1 cellular context compared by ENCODE assay signal in the genomic region with DNA sequence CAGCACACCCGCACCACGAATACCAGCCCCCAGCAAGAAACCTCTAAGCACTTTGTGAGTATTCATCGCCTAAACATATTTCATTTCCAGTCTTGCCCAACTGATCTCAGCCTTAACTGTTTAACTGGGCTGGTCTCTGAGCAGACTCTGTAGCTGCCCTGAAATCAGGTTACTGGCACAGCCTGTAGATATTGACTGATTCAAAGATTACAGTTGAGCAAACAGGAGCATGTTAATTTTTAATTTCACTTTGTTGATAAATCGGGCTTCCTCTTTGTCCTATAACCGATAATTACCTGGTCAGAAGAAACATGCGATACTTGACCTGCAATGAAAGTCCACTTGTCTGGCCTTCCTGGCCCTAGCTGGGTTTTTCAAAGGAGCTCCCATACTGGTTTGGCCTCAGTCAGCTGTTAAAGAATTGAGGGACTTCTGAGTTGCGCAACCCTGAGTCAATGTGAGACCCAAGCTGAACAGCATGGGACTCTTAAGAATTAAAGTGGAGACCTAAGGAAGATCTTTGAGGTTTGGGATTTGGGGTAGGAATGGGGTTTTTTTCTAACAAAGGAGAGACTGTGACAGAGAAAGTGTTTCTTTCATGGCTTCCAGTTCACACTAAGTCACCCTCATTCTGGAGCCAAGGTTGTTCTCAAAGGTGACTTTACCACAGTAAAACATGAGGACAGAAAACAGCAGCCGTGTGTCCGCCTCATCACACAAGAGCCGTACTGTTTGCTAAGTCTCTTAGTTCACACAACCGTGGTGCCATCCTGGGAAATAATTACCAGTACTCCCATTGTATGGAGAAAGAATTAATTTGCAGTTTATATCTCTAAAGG.
TF ChIP-seq lines count a peak whose summit lies in the region.

No MANE protein-coding gene starts in this region.

TF ChIP-seq in HepG2, 621 proteins besides CTCF, POLR2A, EP300 and RAD21 (continued from another document and continues in another):
- no peak for TF ChIP-seq CBX1 (IDR thresholded peaks at IDR 0.05; ENCODE audit: low read depth)
- TF ChIP-seq SRY (CRISPR knock-in tag; IDR thresholded peaks at IDR 0.05): no peak
- TF ChIP-seq NR3C1 (CRISPR knock-in tag; IDR thresholded peaks at IDR 0.05): no peak
- TF ChIP-seq SNAPC2 (CRISPR knock-in tag; IDR thresholded peaks at IDR 0.05): no peak
- TF ChIP-seq, protein P1, sequence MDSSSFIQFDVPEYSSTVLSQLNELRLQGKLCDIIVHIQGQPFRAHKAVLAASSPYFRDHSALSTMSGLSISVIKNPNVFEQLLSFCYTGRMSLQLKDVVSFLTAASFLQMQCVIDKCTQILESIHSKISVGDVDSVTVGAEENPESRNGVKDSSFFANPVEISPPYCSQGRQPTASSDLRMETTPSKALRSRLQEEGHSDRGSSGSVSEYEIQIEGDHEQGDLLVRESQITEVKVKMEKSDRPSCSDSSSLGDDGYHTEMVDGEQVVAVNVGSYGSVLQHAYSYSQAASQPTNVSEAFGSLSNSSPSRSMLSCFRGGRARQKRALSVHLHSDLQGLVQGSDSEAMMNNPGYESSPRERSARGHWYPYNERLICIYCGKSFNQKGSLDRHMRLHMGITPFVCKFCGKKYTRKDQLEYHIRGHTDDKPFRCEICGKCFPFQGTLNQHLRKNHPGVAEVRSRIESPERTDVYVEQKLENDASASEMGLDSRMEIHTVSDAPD (CRISPR knock-in tag; IDR thresholded peaks at IDR 0.05): peak; percentile 38; the same call in 1 of the 2 replicates
- TF ChIP-seq ZNF121 (CRISPR knock-in tag; IDR thresholded peaks at IDR 0.05): no peak
- TF ChIP-seq, protein P2, sequence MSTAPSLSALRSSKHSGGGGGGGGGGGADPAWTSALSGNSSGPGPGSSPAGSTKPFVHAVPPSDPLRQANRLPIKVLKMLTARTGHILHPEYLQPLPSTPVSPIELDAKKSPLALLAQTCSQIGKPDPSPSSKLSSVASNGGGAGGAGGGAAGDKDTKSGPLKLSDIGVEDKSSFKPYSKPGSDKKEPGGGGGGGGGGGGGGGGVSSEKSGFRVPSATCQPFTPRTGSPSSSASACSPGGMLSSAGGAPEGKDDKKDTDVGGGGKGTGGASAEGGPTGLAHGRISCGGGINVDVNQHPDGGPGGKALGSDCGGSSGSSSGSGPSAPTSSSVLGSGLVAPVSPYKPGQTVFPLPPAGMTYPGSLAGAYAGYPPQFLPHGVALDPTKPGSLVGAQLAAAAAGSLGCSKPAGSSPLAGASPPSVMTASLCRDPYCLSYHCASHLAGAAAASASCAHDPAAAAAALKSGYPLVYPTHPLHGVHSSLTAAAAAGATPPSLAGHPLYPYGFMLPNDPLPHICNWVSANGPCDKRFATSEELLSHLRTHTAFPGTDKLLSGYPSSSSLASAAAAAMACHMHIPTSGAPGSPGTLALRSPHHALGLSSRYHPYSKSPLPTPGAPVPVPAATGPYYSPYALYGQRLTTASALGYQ (CRISPR knock-in tag; IDR thresholded peaks at IDR 0.05): peak; percentile 89
- TF ChIP-seq ZMYM4 (CRISPR knock-in tag; IDR thresholded peaks at IDR 0.05): peak; percentile 91
- TF ChIP-seq PCBP2 (optimal IDR thresholded peaks at IDR 0.05; ENCODE audit: low read depth, low read length, poor library complexity, severe bottlenecking): peak; percentile 39
- TF ChIP-seq, protein P3, sequence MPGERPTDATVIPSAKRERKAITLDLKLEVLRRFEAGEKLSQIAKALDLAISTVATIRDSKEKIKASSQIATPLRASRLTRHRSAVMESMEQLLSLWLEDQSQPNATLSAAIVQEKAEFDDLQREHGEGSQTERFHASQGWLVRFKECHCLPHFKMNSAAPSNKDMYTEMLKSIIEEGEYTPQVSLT (CRISPR knock-in tag; IDR thresholded peaks at IDR 0.05; ENCODE audit: borderline replicate concordance, low read depth): no peak
- no peak for TF ChIP-seq DNMT1 (CRISPR knock-in tag; IDR thresholded peaks at IDR 0.05)
- no peak for TF ChIP-seq TP53 (CRISPR knock-in tag; conservative IDR thresholded peaks at IDR 0.05)
- no peak; the same call in 1 of the 2 replicates for TF ChIP-seq TAF1 (CRISPR knock-in tag; IDR thresholded peaks at IDR 0.05)
- TF ChIP-seq ZNF773 (CRISPR knock-in tag; IDR thresholded peaks at IDR 0.05; ENCODE audit: borderline replicate concordance): no peak
- TF ChIP-seq NR2C2 (CRISPR knock-in tag; IDR thresholded peaks at IDR 0.05; ENCODE audit: borderline replicate concordance): peak; percentile 68; the same call in 1 of the 2 replicates
- TF ChIP-seq PHB2 (IDR thresholded peaks at IDR 0.05; ENCODE audit: partially characterized antibody): no peak
- TF ChIP-seq CHD4 (IDR thresholded peaks at IDR 0.05; ENCODE audit: borderline replicate concordance, low read length): peak; percentile 44; the same call in 1 of the 2 replicates
- TF ChIP-seq FOXA3 (CRISPR knock-in tag; IDR thresholded peaks at IDR 0.05): peak; percentile 95
- no peak for TF ChIP-seq AHR (CRISPR knock-in tag; IDR thresholded peaks at IDR 0.05)
- peak; percentile 77 for TF ChIP-seq SAP130 (CRISPR knock-in tag; IDR thresholded peaks at IDR 0.05; ENCODE audit: low read depth)
- TF ChIP-seq ZNF292 (CRISPR knock-in tag; IDR thresholded peaks at IDR 0.05; ENCODE audit: borderline replicate concordance, low read depth): 0 out of 2 replicates have a peak, but pooled peaks have one; percentile 28
- TF ChIP-seq RELA (CRISPR knock-in tag; IDR thresholded peaks at IDR 0.05): 0 out of 2 replicates have a peak, but pooled peaks have one; percentile 28
- peak; percentile 57 for TF ChIP-seq ZFY (CRISPR knock-in tag; IDR thresholded peaks at IDR 0.05)
- TF ChIP-seq MYNN (CRISPR knock-in tag; IDR thresholded peaks at IDR 0.05; ENCODE audit: low read depth): no peak
- no peak for TF ChIP-seq ZNF484 (CRISPR knock-in tag; IDR thresholded peaks at IDR 0.05; ENCODE audit: borderline replicate concordance, low read depth)
- TF ChIP-seq HNRNPH1 (optimal IDR thresholded peaks at IDR 0.05; ENCODE audit: low read depth, low read length): no peak
- peak; percentile 95 for TF ChIP-seq ISL2 (CRISPR knock-in tag; IDR thresholded peaks at IDR 0.05)
- no peak for TF ChIP-seq NCOA5 (CRISPR knock-in tag; IDR thresholded peaks at IDR 0.05)
- TF ChIP-seq ZNF101 (CRISPR knock-in tag; IDR thresholded peaks at IDR 0.05; ENCODE audit: borderline replicate concordance, low read depth): no peak
- TF ChIP-seq, protein P4, sequence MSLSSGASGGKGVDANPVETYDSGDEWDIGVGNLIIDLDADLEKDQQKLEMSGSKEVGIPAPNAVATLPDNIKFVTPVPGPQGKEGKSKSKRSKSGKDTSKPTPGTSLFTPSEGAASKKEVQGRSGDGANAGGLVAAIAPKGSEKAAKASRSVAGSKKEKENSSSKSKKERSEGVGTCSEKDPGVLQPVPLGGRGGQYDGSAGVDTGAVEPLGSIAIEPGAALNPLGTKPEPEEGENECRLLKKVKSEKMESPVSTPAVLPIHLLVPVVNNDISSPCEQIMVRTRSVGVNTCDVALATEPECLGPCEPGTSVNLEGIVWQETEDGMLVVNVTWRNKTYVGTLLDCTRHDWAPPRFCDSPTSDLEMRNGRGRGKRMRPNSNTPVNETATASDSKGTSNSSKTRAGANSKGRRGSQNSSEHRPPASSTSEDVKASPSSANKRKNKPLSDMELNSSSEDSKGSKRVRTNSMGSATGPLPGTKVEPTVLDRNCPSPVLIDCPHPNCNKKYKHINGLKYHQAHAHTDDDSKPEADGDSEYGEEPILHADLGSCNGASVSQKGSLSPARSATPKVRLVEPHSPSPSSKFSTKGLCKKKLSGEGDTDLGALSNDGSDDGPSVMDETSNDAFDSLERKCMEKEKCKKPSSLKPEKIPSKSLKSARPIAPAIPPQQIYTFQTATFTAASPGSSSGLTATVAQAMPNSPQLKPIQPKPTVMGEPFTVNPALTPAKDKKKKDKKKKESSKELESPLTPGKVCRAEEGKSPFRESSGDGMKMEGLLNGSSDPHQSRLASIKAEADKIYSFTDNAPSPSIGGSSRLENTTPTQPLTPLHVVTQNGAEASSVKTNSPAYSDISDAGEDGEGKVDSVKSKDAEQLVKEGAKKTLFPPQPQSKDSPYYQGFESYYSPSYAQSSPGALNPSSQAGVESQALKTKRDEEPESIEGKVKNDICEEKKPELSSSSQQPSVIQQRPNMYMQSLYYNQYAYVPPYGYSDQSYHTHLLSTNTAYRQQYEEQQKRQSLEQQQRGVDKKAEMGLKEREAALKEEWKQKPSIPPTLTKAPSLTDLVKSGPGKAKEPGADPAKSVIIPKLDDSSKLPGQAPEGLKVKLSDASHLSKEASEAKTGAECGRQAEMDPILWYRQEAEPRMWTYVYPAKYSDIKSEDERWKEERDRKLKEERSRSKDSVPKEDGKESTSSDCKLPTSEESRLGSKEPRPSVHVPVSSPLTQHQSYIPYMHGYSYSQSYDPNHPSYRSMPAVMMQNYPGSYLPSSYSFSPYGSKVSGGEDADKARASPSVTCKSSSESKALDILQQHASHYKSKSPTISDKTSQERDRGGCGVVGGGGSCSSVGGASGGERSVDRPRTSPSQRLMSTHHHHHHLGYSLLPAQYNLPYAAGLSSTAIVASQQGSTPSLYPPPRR (CRISPR knock-in tag; IDR thresholded peaks at IDR 0.05; ENCODE audit: borderline replicate concordance): peak; percentile 90
- TF ChIP-seq ZNF235 (CRISPR knock-in tag; IDR thresholded peaks at IDR 0.05; ENCODE audit: borderline replicate concordance): no peak
- no peak for TF ChIP-seq PTBP1 (IDR thresholded peaks at IDR 0.05; ENCODE audit: low read depth, low read length, poor library complexity, severe bottlenecking)
- TF ChIP-seq, protein P5, sequence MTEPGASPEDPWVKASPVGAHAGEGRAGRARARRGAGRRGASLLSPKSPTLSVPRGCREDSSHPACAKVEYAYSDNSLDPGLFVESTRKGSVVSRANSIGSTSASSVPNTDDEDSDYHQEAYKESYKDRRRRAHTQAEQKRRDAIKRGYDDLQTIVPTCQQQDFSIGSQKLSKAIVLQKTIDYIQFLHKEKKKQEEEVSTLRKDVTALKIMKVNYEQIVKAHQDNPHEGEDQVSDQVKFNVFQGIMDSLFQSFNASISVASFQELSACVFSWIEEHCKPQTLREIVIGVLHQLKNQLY (CRISPR knock-in tag; IDR thresholded peaks at IDR 0.05): peak; percentile 78
- peak; percentile 85 for TF ChIP-seq SKI (IDR thresholded peaks at IDR 0.05; ENCODE audit: partially characterized antibody)
- TF ChIP-seq KDM1A (CRISPR knock-in tag; IDR thresholded peaks at IDR 0.05): no peak
- TF ChIP-seq SMARCE1 (IDR thresholded peaks at IDR 0.05; ENCODE audit: borderline replicate concordance): no peak
- TF ChIP-seq, protein P6, sequence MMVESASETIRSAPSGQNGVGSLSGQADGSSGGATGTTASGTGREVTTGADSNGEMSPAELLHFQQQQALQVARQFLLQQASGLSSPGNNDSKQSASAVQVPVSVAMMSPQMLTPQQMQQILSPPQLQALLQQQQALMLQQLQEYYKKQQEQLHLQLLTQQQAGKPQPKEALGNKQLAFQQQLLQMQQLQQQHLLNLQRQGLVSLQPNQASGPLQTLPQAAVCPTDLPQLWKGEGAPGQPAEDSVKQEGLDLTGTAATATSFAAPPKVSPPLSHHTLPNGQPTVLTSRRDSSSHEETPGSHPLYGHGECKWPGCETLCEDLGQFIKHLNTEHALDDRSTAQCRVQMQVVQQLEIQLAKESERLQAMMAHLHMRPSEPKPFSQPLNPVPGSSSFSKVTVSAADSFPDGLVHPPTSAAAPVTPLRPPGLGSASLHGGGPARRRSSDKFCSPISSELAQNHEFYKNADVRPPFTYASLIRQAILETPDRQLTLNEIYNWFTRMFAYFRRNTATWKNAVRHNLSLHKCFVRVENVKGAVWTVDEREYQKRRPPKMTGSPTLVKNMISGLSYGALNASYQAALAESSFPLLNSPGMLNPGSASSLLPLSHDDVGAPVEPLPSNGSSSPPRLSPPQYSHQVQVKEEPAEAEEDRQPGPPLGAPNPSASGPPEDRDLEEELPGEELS (CRISPR knock-in tag; IDR thresholded peaks at IDR 0.05): peak; percentile 91
- TF ChIP-seq, protein P7, sequence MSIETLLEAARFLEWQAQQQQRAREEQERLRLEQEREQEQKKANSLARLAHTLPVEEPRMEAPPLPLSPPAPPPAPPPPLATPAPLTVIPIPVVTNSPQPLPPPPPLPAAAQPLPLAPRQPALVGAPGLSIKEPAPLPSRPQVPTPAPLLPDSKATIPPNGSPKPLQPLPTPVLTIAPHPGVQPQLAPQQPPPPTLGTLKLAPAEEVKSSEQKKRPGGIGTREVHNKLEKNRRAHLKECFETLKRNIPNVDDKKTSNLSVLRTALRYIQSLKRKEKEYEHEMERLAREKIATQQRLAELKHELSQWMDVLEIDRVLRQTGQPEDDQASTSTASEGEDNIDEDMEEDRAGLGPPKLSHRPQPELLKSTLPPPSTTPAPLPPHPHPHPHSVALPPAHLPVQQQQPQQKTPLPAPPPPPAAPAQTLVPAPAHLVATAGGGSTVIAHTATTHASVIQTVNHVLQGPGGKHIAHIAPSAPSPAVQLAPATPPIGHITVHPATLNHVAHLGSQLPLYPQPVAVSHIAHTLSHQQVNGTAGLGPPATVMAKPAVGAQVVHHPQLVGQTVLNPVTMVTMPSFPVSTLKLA (IDR thresholded peaks at IDR 0.05): peak; percentile 21; the same call in 1 of the 2 replicates
- TF ChIP-seq, protein P8, sequence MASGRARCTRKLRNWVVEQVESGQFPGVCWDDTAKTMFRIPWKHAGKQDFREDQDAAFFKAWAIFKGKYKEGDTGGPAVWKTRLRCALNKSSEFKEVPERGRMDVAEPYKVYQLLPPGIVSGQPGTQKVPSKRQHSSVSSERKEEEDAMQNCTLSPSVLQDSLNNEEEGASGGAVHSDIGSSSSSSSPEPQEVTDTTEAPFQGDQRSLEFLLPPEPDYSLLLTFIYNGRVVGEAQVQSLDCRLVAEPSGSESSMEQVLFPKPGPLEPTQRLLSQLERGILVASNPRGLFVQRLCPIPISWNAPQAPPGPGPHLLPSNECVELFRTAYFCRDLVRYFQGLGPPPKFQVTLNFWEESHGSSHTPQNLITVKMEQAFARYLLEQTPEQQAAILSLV (CRISPR knock-in tag; IDR thresholded peaks at IDR 0.05; ENCODE audit: borderline replicate concordance): no peak
- TF ChIP-seq, protein P9, sequence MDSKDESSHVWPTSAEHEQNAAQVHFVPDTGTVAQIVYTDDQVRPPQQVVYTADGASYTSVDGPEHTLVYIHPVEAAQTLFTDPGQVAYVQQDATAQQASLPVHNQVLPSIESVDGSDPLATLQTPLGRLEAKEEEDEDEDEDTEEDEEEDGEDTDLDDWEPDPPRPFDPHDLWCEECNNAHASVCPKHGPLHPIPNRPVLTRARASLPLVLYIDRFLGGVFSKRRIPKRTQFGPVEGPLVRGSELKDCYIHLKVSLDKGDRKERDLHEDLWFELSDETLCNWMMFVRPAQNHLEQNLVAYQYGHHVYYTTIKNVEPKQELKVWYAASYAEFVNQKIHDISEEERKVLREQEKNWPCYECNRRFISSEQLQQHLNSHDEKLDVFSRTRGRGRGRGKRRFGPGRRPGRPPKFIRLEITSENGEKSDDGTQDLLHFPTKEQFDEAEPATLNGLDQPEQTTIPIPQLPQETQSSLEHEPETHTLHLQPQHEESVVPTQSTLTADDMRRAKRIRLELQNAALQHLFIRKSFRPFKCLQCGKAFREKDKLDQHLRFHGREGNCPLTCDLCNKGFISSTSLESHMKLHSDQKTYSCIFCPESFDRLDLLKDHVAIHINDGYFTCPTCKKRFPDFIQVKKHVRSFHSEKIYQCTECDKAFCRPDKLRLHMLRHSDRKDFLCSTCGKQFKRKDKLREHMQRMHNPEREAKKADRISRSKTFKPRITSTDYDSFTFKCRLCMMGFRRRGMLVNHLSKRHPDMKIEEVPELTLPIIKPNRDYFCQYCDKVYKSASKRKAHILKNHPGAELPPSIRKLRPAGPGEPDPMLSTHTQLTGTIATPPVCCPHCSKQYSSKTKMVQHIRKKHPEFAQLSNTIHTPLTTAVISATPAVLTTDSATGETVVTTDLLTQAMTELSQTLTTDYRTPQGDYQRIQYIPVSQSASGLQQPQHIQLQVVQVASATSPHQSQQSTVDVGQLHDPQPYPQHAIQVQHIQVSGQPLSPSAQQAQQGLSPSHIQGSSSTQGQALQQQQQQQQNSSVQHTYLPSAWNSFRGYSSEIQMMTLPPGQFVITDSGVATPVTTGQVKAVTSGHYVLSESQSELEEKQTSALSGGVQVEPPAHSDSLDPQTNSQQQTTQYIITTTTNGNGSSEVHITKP (CRISPR knock-in tag; IDR thresholded peaks at IDR 0.05; ENCODE audit: low read depth): no peak
- TF ChIP-seq ZNF256 (CRISPR knock-in tag; conservative IDR thresholded peaks at IDR 0.05): 0 out of 2 replicates have a peak, but pooled peaks have one; percentile 58
- TF ChIP-seq SIN3B (IDR thresholded peaks at IDR 0.05; ENCODE audit: low read length): no peak
